In genomic region chr5:68251386-68251785, GRCh38 we compare ENCODE assay signal across 9 cellular contexts. TPM values are rescaled to one million over a fixed set of nuclear protein-coding genes. Genes with fewer than 3 reads are reported as not detected.
DNase-seq lines count a peak whose midpoint lies in the region; ATAC-seq and TF ChIP-seq lines count a peak whose summit lies in the region.
"Had no signal": no experiment of that assay in that cellular context is flagged by ENCODE, and none has a peak within 500 bp of the region (broad histone marks: within the 10 kb centered on the region; RNA-seq: fewer than 3 reads in every experiment).

No MANE protein-coding gene starts in this region.

- H3K4me3 ChIP-seq in A673 (ENCODE audit: low read depth, low read length, poor library complexity, severe bottlenecking) = no peak overlapping the region

- peak overlapping the region; percentile 53 for H3K27ac Mint-ChIP-seq in activated B cell treated with CpG ODN at 0.5 μM for 24 hours
- peak overlapping the region; percentile 73 for H3K27ac Mint-ChIP-seq in dendritic cell treated with granulocyte-macrophage colony-stimulating factor and Interleukin-4, amounts not matched to agents 40 ng/mL and 50 ng/mL, for 4 days

- no peak for TF ChIP-seq CTCF in A673 (conservative IDR thresholded peaks at IDR 0.05; ENCODE audit: low read depth, low read length)
- TF ChIP-seq CTCF in activated B cell treated with CpG ODN at 0.5 μM for 24 hours (IDR thresholded peaks at IDR 0.05) = no peak

- intact Hi-C loops in A673 (cut with micrococcal nuclease; ENCODE audit: unreplicated experiment) = loop anchor here (10.0 kb wide), 2 partner anchors 607 to 1097 kb away; no protein-coding TSS in a partner anchor
- intact Hi-C loops in activated B cell treated with CpG ODN at 0.5 μM for 24 hours (cut with micrococcal nuclease) = loop anchor here (10.0 kb wide), 1 partner anchor 1947 kb away; no protein-coding TSS in a partner anchor
- intact Hi-C loops in dendritic cell treated with granulocyte-macrophage colony-stimulating factor and Interleukin-4, amounts not matched to agents 40 ng/mL and 50 ng/mL, for 4 days (cut with micrococcal nuclease) = loop anchor here (2.0 to 10.0 kb wide), 2 partner anchors 35 to 207 kb away; no protein-coding TSS in a partner anchor

- BruUV-seq in A673 (replicated peaks; lab: Mats Ljungman, UMichigan) = no TSS peak

- CTCF ChIA-PET in A673 (lab: Charles Lee) = interaction anchor here (3.3 kb wide), 1 partner anchor 1005 kb away, joined by 20 read pairs; no protein-coding TSS in a partner anchor
- CTCF ChIA-PET in activated B cell treated with CpG ODN at 0.5 μM for 24 hours (lab: Charles Lee) = interaction anchor here (1.1 to 6.9 kb wide), 7 partner anchors 8 to 1095 kb away, joined by 3 to 127 read pairs (median 7); partner anchors contain the start of gene PIK3R1

- H3K9me3 Mint-ChIP-seq in activated B cell treated with CpG ODN at 0.5 μM for 24 hours = no peaks in the 10 kb centered on the region
- no peaks in the 10 kb centered on the region for H3K9me3 Mint-ChIP-seq in dendritic cell treated with granulocyte-macrophage colony-stimulating factor and Interleukin-4, amounts not matched to agents 40 ng/mL and 50 ng/mL, for 4 days

- H3K27me3 Mint-ChIP-seq in activated B cell treated with CpG ODN at 0.5 μM for 24 hours = no peaks in the 10 kb centered on the region
- no peaks in the 10 kb centered on the region for H3K27me3 Mint-ChIP-seq in dendritic cell treated with granulocyte-macrophage colony-stimulating factor and Interleukin-4, amounts not matched to agents 40 ng/mL and 50 ng/mL, for 4 days

- peaks cover 81% of the 10 kb centered on the region for H3K4me1 ChIP-seq in A673 (ENCODE audit: insufficient read depth, low read length, poor library complexity, severe bottlenecking)

- H3K4me1 Mint-ChIP-seq in activated B cell treated with CpG ODN at 0.5 μM for 24 hours = peaks cover 78% of the 10 kb centered on the region
- H3K4me1 Mint-ChIP-seq in dendritic cell treated with granulocyte-macrophage colony-stimulating factor and Interleukin-4, amounts not matched to agents 40 ng/mL and 50 ng/mL, for 4 days (ENCODE audit: low read depth) = peaks cover 79% of the 10 kb centered on the region

- H3K9me3 ChIP-seq in A673 (ENCODE audit: low read depth, low read length, poor library complexity, severe bottlenecking) = no peaks in the 10 kb centered on the region

- H3K27ac ChIP-seq in A673 (ENCODE audit: low read depth, low read length, poor library complexity, severe bottlenecking) = peak overlapping the region; percentile 77

- no peak overlapping the region for H3K4me3 Mint-ChIP-seq in activated B cell treated with CpG ODN at 0.5 μM for 24 hours
- H3K4me3 Mint-ChIP-seq in dendritic cell treated with granulocyte-macrophage colony-stimulating factor and Interleukin-4, amounts not matched to agents 40 ng/mL and 50 ng/mL, for 4 days = peak overlapping the region; percentile 4

- DNase-seq in A673 (ENCODE audit: low spot score) (peak; percentile 62), activated B cell treated with CpG ODN at 0.5 μM for 24 hours (no peak), renal cortical epithelial cell (ENCODE audit: low read depth) (peak; percentile 37), hypothalamus (lab: John Stamatoyannopoulos, UW) (no peak), UCSD-AML1 (lab: John Stamatoyannopoulos, UW; ENCODE audit: unreplicated experiment) (no peak), OCI-M2 (lab: John Stamatoyannopoulos, UW; ENCODE audit: unreplicated experiment) (no peak)
- DNase-seq: KG1 had no signal

- H3K36me3 Mint-ChIP-seq in activated B cell treated with CpG ODN at 0.5 μM for 24 hours (ENCODE audit: low read depth) = no peaks in the 10 kb centered on the region
- H3K36me3 Mint-ChIP-seq in dendritic cell treated with granulocyte-macrophage colony-stimulating factor and Interleukin-4, amounts not matched to agents 40 ng/mL and 50 ng/mL, for 4 days (ENCODE audit: low read depth) = peaks cover 35% of the 10 kb centered on the region

- no peaks in the 10 kb centered on the region for H3K36me3 ChIP-seq in A673 (ENCODE audit: insufficient read depth, low read length, poor library complexity, severe bottlenecking)

- POLR2A ChIA-PET in A673 (lab: Charles Lee; ENCODE audit: low non-redundant PET) (no interaction called here), activated B cell treated with CpG ODN at 0.5 μM for 24 hours (lab: Charles Lee) (interaction anchor here (2.2 kb wide), 1 partner anchor 36 kb away, joined by 12 read pairs; the partner anchor contains the start of gene PIK3R1)

- peak; percentile 60 for ATAC-seq in activated B cell treated with CpG ODN at 0.5 μM for 24 hours (ENCODE audit: low read depth)
- ATAC-seq in HG03159 (IDR thresholded peaks at IDR 0.05; ENCODE audit: unreplicated experiment) = no peak

- no peaks in the 10 kb centered on the region for H3K27me3 ChIP-seq in A673 (replicated peaks; ENCODE audit: insufficient read depth, low read depth, low read length, poor library complexity)

RNA-seq across cellular contexts. Expression of gene PIK3R1, which starts 35.8 kb away (rescaled TPM):
- total RNA-seq in A673 (2021) = 57.9 and 64.8 TPM in 2 replicates
- 45.5 and 52.2 TPM in 2 replicates for total RNA-seq in activated B cell treated with CpG ODN at 0.5 μM for 24 hours
- total RNA-seq in renal cortical epithelial cell = 29.0 and 76.5 TPM in 2 replicates

Comparison
In these comparisons a context has a peak if more than half of its experiments do, and no peak if none do; other contexts are left out.
1. DNase-seq: peak in A673 (single experiment) and renal cortical epithelial cell (single experiment); none in activated B cell treated with CpG ODN at 0.5 μM for 24 hours (single experiment), hypothalamus (0 of 51), UCSD-AML1 (single experiment) and OCI-M2 (single experiment).